15 cellular contexts compared by ENCODE assay signal in genomic region chr10:21130108-21130507, GRCh38.
A peak's percentile ranks its signal among the peaks of the same experiment; 100 is the strongest.
DNase-seq lines count a peak whose midpoint lies in the region; ATAC-seq and TF ChIP-seq lines count a peak whose summit lies in the region.
"Had no signal": no experiment of that assay in that cellular context is flagged by ENCODE, and none has a peak within 500 bp of the region (broad histone marks: within the 10 kb centered on the region; RNA-seq: fewer than 3 reads in every experiment).

No MANE protein-coding gene starts in this region.

- no peak overlapping the region for H3K27ac Mint-ChIP-seq in activated naive CD4-positive, alpha-beta T cell treated with anti-CD3 and anti-CD28 coated beads, Interleukin-2, amount 50 U/mL, for 72 hours
- H3K27ac Mint-ChIP-seq: CD8-positive, alpha-beta T cell had no signal

- no peaks in the 10 kb centered on the region for H3K36me3 ChIP-seq in body of pancreas (replicated peaks in 1 of 2; ENCODE audit: insufficient read depth in 1 of 2, low read depth in 2 of 2)
- H3K36me3 ChIP-seq: BLaER1 treated with 17β-estradiol and CSF1 and Interleukin-3, amounts not matched to agents 10 nM and 100 nM; HAP-1 had no signal

- no peak for TF ChIP-seq POLR2A in body of pancreas (IDR thresholded peaks at IDR 0.05)

- DNase-seq in NCI-H748 (lab: John Stamatoyannopoulos, UW; ENCODE audit: unreplicated experiment) (peak; percentile 20), NCI-H748 treated with DMSO at 0.1 percent for 48 hours (lab: John Stamatoyannopoulos, UW) (no peak), OCI-M1 (lab: John Stamatoyannopoulos, UW) (peak; percentile 55), choroid plexus epithelial cell (ENCODE audit: low read depth) (peak; percentile 8), body of pancreas (no peak), NCI-H2196 treated with DMSO at 0.1 percent for 48 hours (lab: John Stamatoyannopoulos, UW; ENCODE audit: unreplicated experiment) (no peak)
- no peak for DNase-seq in activated naive CD4-positive, alpha-beta T cell treated with anti-CD3 and anti-CD28 coated beads, Interleukin-2, amount 50 U/mL, for 72 hours (ENCODE audit: low spot score in 2 of 2)
- DNase-seq: 8988T; Calu3; CD8-positive, alpha-beta T cell; DMS79 treated with DMSO at 0.1 percent for 48 hours; GF-D8 had no signal

- H3K27me3 ChIP-seq in body of pancreas = no peaks in the 10 kb centered on the region
- H3K27me3 ChIP-seq: BLaER1 treated with 17β-estradiol and CSF1 and Interleukin-3, amounts not matched to agents 10 nM and 100 nM had no signal

- peaks cover 18% of the 10 kb centered on the region for H3K4me1 ChIP-seq in body of pancreas
- H3K4me1 ChIP-seq: BLaER1 treated with 17β-estradiol and CSF1 and Interleukin-3, amounts not matched to agents 10 nM and 100 nM; HAP-1 had no signal

- intact Hi-C loops in body of pancreas (cut with DNase I) = no loop called here

- no peak for ATAC-seq in activated naive CD4-positive, alpha-beta T cell treated with anti-CD3 and anti-CD28 coated beads, Interleukin-2, amount 50 U/mL, for 72 hours
- ATAC-seq in body of pancreas = no peak
- ATAC-seq: CD8-positive, alpha-beta T cell had no signal

- no peak overlapping the region for H3K4me3 ChIP-seq in choroid plexus epithelial cell (ENCODE audit: low read depth, low read length)
- no peak overlapping the region for H3K4me3 ChIP-seq in body of pancreas
- H3K4me3 ChIP-seq: BLaER1 treated with 17β-estradiol and CSF1 and Interleukin-3, amounts not matched to agents 10 nM and 100 nM; HAP-1 had no signal

- no peaks in the 10 kb centered on the region for H3K9me3 Mint-ChIP-seq in activated naive CD4-positive, alpha-beta T cell treated with anti-CD3 and anti-CD28 coated beads, Interleukin-2, amount 50 U/mL, for 72 hours
- H3K9me3 Mint-ChIP-seq: CD8-positive, alpha-beta T cell had no signal

- TF ChIP-seq CTCF in choroid plexus epithelial cell (conservative IDR thresholded peaks at IDR 0.05; ENCODE audit: low read depth, low read length) (no peak), body of pancreas (IDR thresholded peaks at IDR 0.05) (no peak)

- no peaks in the 10 kb centered on the region for H3K36me3 Mint-ChIP-seq in activated naive CD4-positive, alpha-beta T cell treated with anti-CD3 and anti-CD28 coated beads, Interleukin-2, amount 50 U/mL, for 72 hours
- H3K36me3 Mint-ChIP-seq: CD8-positive, alpha-beta T cell had no signal

- H3K27ac ChIP-seq in body of pancreas = no peak overlapping the region
- H3K27ac ChIP-seq: BLaER1 treated with 17β-estradiol and CSF1 and Interleukin-3, amounts not matched to agents 10 nM and 100 nM; HL-60 had no signal

- H3K9me3 ChIP-seq in body of pancreas = no peaks in the 10 kb centered on the region
- H3K9me3 ChIP-seq: HAP-1 had no signal

Comparison
In these comparisons a context has a peak if more than half of its experiments do, and no peak if none do; other contexts are left out.
1. DNase-seq: peak in NCI-H748 (single experiment), OCI-M1 (single experiment) and choroid plexus epithelial cell (single experiment); none in NCI-H748 treated with DMSO at 0.1 percent for 48 hours (single experiment), activated naive CD4-positive, alpha-beta T cell treated with anti-CD3 and anti-CD28 coated beads, Interleukin-2, amount 50 U/mL, for 72 hours (0 of 2), body of pancreas (0 of 4) and NCI-H2196 treated with DMSO at 0.1 percent for 48 hours (single experiment).